Comparison of ENCODE assay signal across 12 cellular contexts in the genomic region with DNA sequence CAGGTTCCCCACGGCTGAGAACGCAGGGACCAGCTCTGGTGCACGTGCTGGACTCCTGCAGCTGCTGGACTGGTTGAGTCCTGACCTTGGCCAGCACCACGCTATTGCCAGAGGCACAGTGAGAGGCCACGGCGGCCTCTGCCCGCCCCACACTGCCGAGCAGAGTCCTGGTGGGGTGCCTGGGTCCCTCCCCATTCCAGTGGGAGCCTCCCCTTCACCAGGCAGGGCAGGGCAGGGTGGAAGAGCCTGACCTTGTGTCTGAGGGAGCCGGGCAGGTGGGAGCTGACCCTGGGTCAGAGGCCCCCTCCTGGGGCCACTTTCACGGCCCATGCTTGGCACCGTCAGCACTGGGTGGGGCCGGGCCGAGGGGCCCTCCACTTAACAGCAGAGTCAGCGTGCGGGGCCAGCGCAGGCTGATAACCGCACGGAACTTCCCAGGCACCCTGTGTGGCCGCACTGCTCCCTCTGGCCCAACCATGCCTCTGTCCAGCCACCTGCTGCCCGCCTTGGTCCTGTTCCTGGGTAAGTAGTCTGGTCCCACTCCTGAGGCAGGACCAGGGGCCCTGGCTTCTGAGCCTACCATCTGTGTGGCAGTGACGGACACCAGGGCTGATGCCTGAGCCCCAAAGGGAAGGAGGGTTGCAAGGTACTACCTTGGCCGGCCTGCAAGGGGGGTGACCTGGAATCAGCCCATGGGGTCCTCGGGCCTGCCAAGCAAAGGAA. TPM values are rescaled to one million over a fixed set of nuclear protein-coding genes. Genes with fewer than 3 reads are reported as not detected.
DNase-seq lines count a peak whose midpoint lies in the region; ATAC-seq and TF ChIP-seq lines count a peak whose summit lies in the region.
"Had no signal": no experiment of that assay in that cellular context is flagged by ENCODE, and none has a peak within 500 bp of the region (broad histone marks: within the 10 kb centered on the region; RNA-seq: fewer than 3 reads in every experiment).

Gene MAMDC4 (plus strand): TSS at position 406 of the 723 bp plus-strand sequence. CDS start 71 bp downstream, at position 477.

- no peak within 1 kb of the TSS for H3K9ac ChIP-seq in mammary epithelial cell (ENCODE audit: insufficient read depth, low read length)

- CTCF ChIA-PET in CD8-positive, alpha-beta memory T cell (lab: Charles Lee), result interaction anchor here (1.5 to 1.6 kb wide), 2 partner anchors 10 to 195 kb away, joined by 3 to 6 read pairs; partner anchors contain the start of gene AJM1
- CTCF ChIA-PET in mammary epithelial cell (lab: Charles Lee; ENCODE audit: low non-redundant PET), result no interaction called here

- ATAC-seq in Right ventricle myocardium superior (ENCODE audit: poor library complexity) (no peak), GM19455 (IDR thresholded peaks at IDR 0.05; ENCODE audit: unreplicated experiment) (no peak)

- TF ChIP-seq POLR2A in Peyer's patch (IDR thresholded peaks at IDR 0.05), result peak in 1 of 2 donors; percentile 19
- no peak for TF ChIP-seq POLR2A in uterus (IDR thresholded peaks at IDR 0.05)

- intact Hi-C loops in Right ventricle myocardium superior (cut with DNase I) (no loop called here), mammary epithelial cell (cut with micrococcal nuclease) (no loop called here), uterus (cut with DNase I; ENCODE audit: low total_unique reads) (no loop called here)

- in situ Hi-C loops in mammary epithelial cell (cut with MboI; ENCODE audit: low sequenced_read_pairs in 2 of 2), result no loop called here

- TF ChIP-seq CTCF in Peyer's patch (IDR thresholded peaks at IDR 0.05), result no peak
- TF ChIP-seq CTCF in neural crest cell (conservative IDR thresholded peaks at IDR 0.05), result no peak
- TF ChIP-seq CTCF in mammary epithelial cell (conservative IDR thresholded peaks at IDR 0.05 in 1 of 2, IDR thresholded peaks at IDR 0.05 in 1 of 2; ENCODE audit: extremely low read depth in 1 of 2, insufficient read depth in 1 of 2, low read depth in 1 of 2, low read length in 2 of 2), result no peak
- TF ChIP-seq CTCF in uterus (IDR thresholded peaks at IDR 0.05), result no peak

- H3K4me3 ChIP-seq in CD8-positive, alpha-beta memory T cell (ENCODE audit: low read length), result no peak within 1 kb of the TSS
- H3K4me3 ChIP-seq in Peyer's patch, result no peak within 1 kb of the TSS
- H3K4me3 ChIP-seq in mammary epithelial cell (replicated peaks in 1 of 3; ENCODE audit: insufficient read depth in 1 of 3, low read depth in 2 of 3, low read length in 3 of 3), result no peak within 1 kb of the TSS
- H3K4me3 ChIP-seq in uterus, result no peak within 1 kb of the TSS

- H3K27me3 Mint-ChIP-seq in CD8-positive, alpha-beta memory T cell, result peaks cover 4 to 12% of the 10 kb centered on the region in 2 donors
- H3K27me3 Mint-ChIP-seq in neural crest cell (ENCODE audit: low read depth), result peaks cover 15% of the 10 kb centered on the region

- dilution Hi-C loops in mammary epithelial cell (cut with HindIII; ENCODE audit: low sequenced_read_pairs), result no loop called here

- peaks cover 0 to 2% (median 0%) of the 10 kb centered on the region in 5 donors for H3K9me3 Mint-ChIP-seq in CD8-positive, alpha-beta memory T cell
- no peaks in the 10 kb centered on the region for H3K9me3 Mint-ChIP-seq in neural crest cell

- peak in 1 of 5 donors; percentile 43 for DNase-seq in CD8-positive, alpha-beta memory T cell
- DNase-seq in Peyer's patch (peak in 1 of 3 donors; percentile 62), Right ventricle myocardium superior (no peak), neural crest cell (ENCODE audit: low read depth, low spot score) (no peak), mammary epithelial cell (no peak), activated gamma-delta T cell treated with Interleukin-2 at 50 U/mL for 16 hours (no peak), uterus (no peak)
- DNase-seq: activated T-cell treated with anti-CD3 and anti-CD28 coated beads, Interleukin-2, amount 50 U/mL, for 1 hour; GF-D8; NCI-H446 had no signal

- H3K36me3 ChIP-seq in CD8-positive, alpha-beta memory T cell (ENCODE audit: insufficient read depth, low read length), result no peaks in the 10 kb centered on the region
- peaks cover 0 to 11% (median 0%) of the 10 kb centered on the region in 3 donors for H3K36me3 ChIP-seq in Peyer's patch
- H3K36me3 ChIP-seq in mammary epithelial cell (ENCODE audit: insufficient read depth, low read length), result no peaks in the 10 kb centered on the region
- no peaks in the 10 kb centered on the region for H3K36me3 ChIP-seq in uterus

- peaks cover 17% of the 10 kb centered on the region for H3K4me1 ChIP-seq in CD8-positive, alpha-beta memory T cell (ENCODE audit: insufficient read depth, low read length)
- H3K4me1 ChIP-seq in Peyer's patch (peaks cover 9 to 33% (median 18%) of the 10 kb centered on the region in 4 donors), mammary epithelial cell (ENCODE audit: insufficient read depth, low read length) (peaks cover 19% of the 10 kb centered on the region), uterus (peaks cover 5 to 14% of the 10 kb centered on the region in 2 donors)

- no TSS peak for BruUV-seq in mammary epithelial cell (replicated peaks; lab: Mats Ljungman, UMichigan)

- H3K79me2 ChIP-seq in mammary epithelial cell (ENCODE audit: insufficient read depth, low read length), result peaks cover 14% of the 10 kb centered on the region

- H3K4me2 ChIP-seq in mammary epithelial cell (ENCODE audit: insufficient read depth, low read depth, low read length), result no peak within 1 kb of the TSS

- H3K27ac Mint-ChIP-seq in CD8-positive, alpha-beta memory T cell, result peak within 1 kb of the TSS in 2 of 8 donors; percentile 24 to 27
- H3K27ac Mint-ChIP-seq in neural crest cell (ENCODE audit: unreplicated experiment), result no peak within 1 kb of the TSS

- H3K27me3 ChIP-seq in CD8-positive, alpha-beta memory T cell (ENCODE audit: insufficient read depth, low read length, poor library complexity, severe bottlenecking), result peaks cover 4% of the 10 kb centered on the region
- H3K27me3 ChIP-seq in Peyer's patch (no peaks in the 10 kb centered on the region), mammary epithelial cell (ENCODE audit: insufficient read depth, low read length) (peaks cover under 1% of the 10 kb centered on the region), uterus (peaks cover 0 to 14% of the 10 kb centered on the region in 2 donors)

- POLR2A ChIA-PET in CD8-positive, alpha-beta memory T cell (lab: Charles Lee), result no interaction called here

- peak within 1 kb of the TSS in 1 of 7 donors; percentile 68 for H3K4me3 Mint-ChIP-seq in CD8-positive, alpha-beta memory T cell
- H3K4me3 Mint-ChIP-seq in neural crest cell, result peak within 1 kb of the TSS; percentile 96
- H3K4me3 Mint-ChIP-seq: CD14-positive monocyte had no signal

- H3K9me3 ChIP-seq in CD8-positive, alpha-beta memory T cell (ENCODE audit: low read length), result no peaks in the 10 kb centered on the region
- H3K9me3 ChIP-seq in Peyer's patch, result no peaks in the 10 kb centered on the region
- H3K9me3 ChIP-seq in mammary epithelial cell (replicated peaks; ENCODE audit: insufficient read depth, low read length), result no peaks in the 10 kb centered on the region
- no peaks in the 10 kb centered on the region for H3K9me3 ChIP-seq in uterus

- H3K36me3 Mint-ChIP-seq in CD8-positive, alpha-beta memory T cell, result peaks cover 0 to 5% (median 0%) of the 10 kb centered on the region in 3 donors
- H3K36me3 Mint-ChIP-seq in neural crest cell (ENCODE audit: low read depth), result no peaks in the 10 kb centered on the region

- 93% methylated on average over 17 of the region's 23 CpGs for WGBS in mammary epithelial cell (ENCODE audit: low coverage, missing lambda C conversion rate)

- no peak within 1 kb of the TSS for H3K27ac ChIP-seq in CD8-positive, alpha-beta memory T cell (ENCODE audit: low read depth, low read length)
- H3K27ac ChIP-seq in Peyer's patch, result peak within 1 kb of the TSS in 1 of 4 donors; percentile 50
- H3K27ac ChIP-seq in mammary epithelial cell (ENCODE audit: insufficient read depth, low read depth, low read length), result no peak within 1 kb of the TSS
- H3K27ac ChIP-seq in uterus, result no peak within 1 kb of the TSS

- H4K20me1 ChIP-seq in mammary epithelial cell (ENCODE audit: insufficient read depth, low read length), result no peaks in the 10 kb centered on the region

- H3K4me1 Mint-ChIP-seq in CD8-positive, alpha-beta memory T cell, result peaks cover 0 to 21% (median 10%) of the 10 kb centered on the region in 3 donors
- peaks cover 8% of the 10 kb centered on the region for H3K4me1 Mint-ChIP-seq in neural crest cell

- no peak within 1 kb of the TSS for H2AFZ ChIP-seq in mammary epithelial cell (ENCODE audit: low read depth, low read length)

RNA-seq across cellular contexts. Expression of gene MAMDC4, which starts in this region (rescaled TPM):
- total RNA-seq in CD8-positive, alpha-beta memory T cell, result 10 to 100 TPM; 12.2 to 12.9 TPM
- not detected for polyA plus RNA-seq in CD8-positive, alpha-beta memory T cell
- total RNA-seq in Peyer's patch (10 to 100 TPM; 30.8 to 50.4 (median 41.4) TPM), Right ventricle myocardium superior (13.2 TPM), neural crest cell (19.3 and 20.6 TPM in 2 replicates), mammary epithelial cell (1 to 10 TPM in 1 of 2 donors, under 1 TPM in 1; 0.83 to 8.8 TPM), uterus (1 to 10 TPM in 2 of 4 donors, under 1 TPM in 1, not detected in 1; 0.26 to 4.3 (median 4.2) TPM)
- polyA plus RNA-seq in mammary epithelial cell, result 2.4 TPM
- polyA minus RNA-seq in mammary epithelial cell, result not detected
